11 cellular contexts compared by ENCODE assay signal in the genomic region with DNA sequence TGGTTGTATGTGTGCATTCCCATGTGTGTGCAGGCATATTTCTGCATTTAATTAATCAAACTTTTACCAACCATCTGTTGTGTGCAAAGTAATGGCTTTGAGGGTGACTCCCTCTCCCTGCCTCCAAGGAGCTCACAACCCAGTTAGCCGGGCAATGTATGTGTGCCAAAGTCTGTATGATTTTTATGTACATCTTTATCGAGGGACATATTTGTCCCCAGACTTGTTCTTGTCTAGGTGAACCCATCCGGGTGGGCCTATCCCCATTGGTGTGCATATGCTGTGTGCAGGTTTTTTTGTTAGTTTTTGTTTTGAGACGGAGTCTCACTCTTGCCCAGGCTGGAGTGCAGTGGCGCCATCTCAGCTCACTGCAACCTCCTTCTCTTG. TPM values are rescaled to one million over a fixed set of nuclear protein-coding genes. Genes with fewer than 3 reads are reported as not detected.
DNase-seq lines count a peak whose midpoint lies in the region; ATAC-seq and TF ChIP-seq lines count a peak whose summit lies in the region.
"Had no signal": no experiment of that assay in that cellular context is flagged by ENCODE, and none has a peak within 500 bp of the region (broad histone marks: within the 10 kb centered on the region; RNA-seq: fewer than 3 reads in every experiment).

No MANE protein-coding gene starts in this region.

- POLR2A ChIA-PET in WTC11 (lab: Charles Lee) = interaction anchor here (0.9 kb wide), 1 partner anchor 43 kb away, joined by 3 read pairs; no protein-coding TSS in a partner anchor

- peaks cover 10% of the 10 kb centered on the region for H3K36me3 Mint-ChIP-seq in activated CD8-positive, alpha-beta memory T cell treated with anti-CD3 and anti-CD28 coated beads, Interleukin-2, amount 10 ng/mL, durations not matched to agents 7 days and 5 days
- peaks cover 9% of the 10 kb centered on the region; the same call in 1 of the 2 replicates for H3K36me3 Mint-ChIP-seq in WTC11

- ATAC-seq in activated CD8-positive, alpha-beta memory T cell treated with anti-CD3 and anti-CD28 coated beads, Interleukin-2, amount 10 ng/mL, durations not matched to agents 7 days and 5 days = no peak
- ATAC-seq in WTC11 (no peak), foreskin keratinocyte (no peak), SK-N-SH treated with all-trans-retinoic acid at 6 μM for 48 hours (no peak), HG02870 (IDR thresholded peaks at IDR 0.05; ENCODE audit: unreplicated experiment) (no peak)

- H3K4me1 ChIP-seq in foreskin keratinocyte = peaks cover 18% of the 10 kb centered on the region
- peaks cover 0 to 48% (median 33%) of the 10 kb centered on the region in 4 donors for H3K4me1 ChIP-seq in stomach

- H3K4me3 Mint-ChIP-seq in activated CD8-positive, alpha-beta memory T cell treated with anti-CD3 and anti-CD28 coated beads, Interleukin-2, amount 10 ng/mL, durations not matched to agents 7 days and 5 days = peak overlapping the region; percentile 86
- peak overlapping the region; percentile 29; the same call in 1 of the 2 replicates for H3K4me3 Mint-ChIP-seq in WTC11

- intact Hi-C loops in stomach (cut with DNase I; ENCODE audit: low total_unique reads) = no loop called here

- peak overlapping the region; percentile 84 for H3K27ac Mint-ChIP-seq in activated CD8-positive, alpha-beta memory T cell treated with anti-CD3 and anti-CD28 coated beads, Interleukin-2, amount 10 ng/mL, durations not matched to agents 7 days and 5 days
- peak overlapping the region; percentile 68; the same call in 1 of the 2 replicates for H3K27ac Mint-ChIP-seq in WTC11

- H3K27ac ChIP-seq in foreskin keratinocyte (peak overlapping the region; percentile 93), stomach (peak overlapping the region; percentile 76 to 90 (median 87))

- no peaks in the 10 kb centered on the region for H3K9me3 ChIP-seq in stomach

- TF ChIP-seq CTCF in WTC11 (IDR thresholded peaks at IDR 0.05) = no peak
- no peak for TF ChIP-seq CTCF in foreskin keratinocyte (conservative IDR thresholded peaks at IDR 0.05)
- TF ChIP-seq CTCF in stomach (IDR thresholded peaks at IDR 0.05) = no peak

- TF ChIP-seq POLR2A in stomach (IDR thresholded peaks at IDR 0.05) = no peak

- peak overlapping the region; percentile 43 to 61 (median 52) for H3K4me3 ChIP-seq in stomach

- H3K36me3 ChIP-seq in stomach = peaks cover 0 to 10% (median 4%) of the 10 kb centered on the region in 4 donors

- no peaks in the 10 kb centered on the region for H3K27me3 Mint-ChIP-seq in activated CD8-positive, alpha-beta memory T cell treated with anti-CD3 and anti-CD28 coated beads, Interleukin-2, amount 10 ng/mL, durations not matched to agents 7 days and 5 days
- H3K27me3 Mint-ChIP-seq in WTC11 (ENCODE audit: low read depth) = peaks cover 2% of the 10 kb centered on the region; the same call in 1 of the 2 replicates

- H3K4me1 Mint-ChIP-seq in activated CD8-positive, alpha-beta memory T cell treated with anti-CD3 and anti-CD28 coated beads, Interleukin-2, amount 10 ng/mL, durations not matched to agents 7 days and 5 days = peaks cover 34% of the 10 kb centered on the region
- peaks cover 45% of the 10 kb centered on the region for H3K4me1 Mint-ChIP-seq in WTC11

- H3K27me3 ChIP-seq in foreskin keratinocyte (no peaks in the 10 kb centered on the region), stomach (no peaks in the 10 kb centered on the region)

- WGBS in stomach, 5 donors = 31 to 63% (median 40%) methylated on average over 5 of the region's 5 CpGs

- CTCF ChIA-PET in activated CD8-positive, alpha-beta memory T cell treated with anti-CD3 and anti-CD28 coated beads, Interleukin-2, amount 10 ng/mL, durations not matched to agents 7 days and 5 days (lab: Charles Lee) = interaction anchor here (1.0 to 7.2 kb wide), 8 partner anchors 11 to 48 kb away, joined by 3 to 136 read pairs (median 4); partner anchors contain the start of gene GPR3
- CTCF ChIA-PET in WTC11 (lab: Charles Lee) = interaction anchor here (1.2 to 4.5 kb wide), 5 partner anchors 14 to 53 kb away, joined by 4 to 36 read pairs (median 4); no protein-coding TSS in a partner anchor

- no peaks in the 10 kb centered on the region for H3K9me3 Mint-ChIP-seq in activated CD8-positive, alpha-beta memory T cell treated with anti-CD3 and anti-CD28 coated beads, Interleukin-2, amount 10 ng/mL, durations not matched to agents 7 days and 5 days (ENCODE audit: low read depth)
- no peaks in the 10 kb centered on the region for H3K9me3 Mint-ChIP-seq in WTC11

- TF ChIP-seq EP300 in stomach (IDR thresholded peaks at IDR 0.05) = no peak

- no peak for DNase-seq in activated CD8-positive, alpha-beta memory T cell treated with anti-CD3 and anti-CD28 coated beads, Interleukin-2, amount 10 ng/mL, durations not matched to agents 7 days and 5 days
- no peak for DNase-seq in activated CD8-positive, alpha-beta memory T cell treated with anti-CD3 and anti-CD28 coated beads for 24 hours
- DNase-seq in WTC11 (ENCODE audit: low spot score) = no peak
- peak in 1 of 2 donors; percentile 64 for DNase-seq in foreskin keratinocyte
- DNase-seq in stomach = no peak
- DNase-seq in putamen (ENCODE audit: low spot score) = no peak
- DNase-seq: aorta, NCI-H446 treated with DMSO at 0.1 percent for 48 hours had no signal

TF ChIP-seq in WTC11, 78 proteins besides CTCF, POLR2A, EP300 and RAD21 (continues in another document):
- no peak for TF ChIP-seq FOXP4 (CRISPR knock-in tag; IDR thresholded peaks at IDR 0.05)

TF ChIP-seq in SK-N-SH treated with all-trans-retinoic acid at 6 μM for 48 hours, 23 proteins besides CTCF, POLR2A, EP300 and RAD21 (continues in another document):
- TF ChIP-seq ZC3H10 (CRISPR knock-in tag; IDR thresholded peaks at IDR 0.05) = no peak
- TF ChIP-seq ZFP30 (CRISPR knock-in tag; IDR thresholded peaks at IDR 0.05) = no peak
- TF ChIP-seq ZNF565 (CRISPR knock-in tag; conservative IDR thresholded peaks at IDR 0.05; ENCODE audit: low read depth) = no peak
- no peak for TF ChIP-seq OSR1 (CRISPR knock-in tag; IDR thresholded peaks at IDR 0.05)
- TF ChIP-seq TCF4 (CRISPR knock-in tag; IDR thresholded peaks at IDR 0.05; ENCODE audit: borderline replicate concordance) = no peak
- TF ChIP-seq ZFP3 (CRISPR knock-in tag; IDR thresholded peaks at IDR 0.05) = no peak
- no peak for TF ChIP-seq BACH2 (CRISPR knock-in tag; IDR thresholded peaks at IDR 0.05; ENCODE audit: borderline replicate concordance)
- TF ChIP-seq, protein P1, sequence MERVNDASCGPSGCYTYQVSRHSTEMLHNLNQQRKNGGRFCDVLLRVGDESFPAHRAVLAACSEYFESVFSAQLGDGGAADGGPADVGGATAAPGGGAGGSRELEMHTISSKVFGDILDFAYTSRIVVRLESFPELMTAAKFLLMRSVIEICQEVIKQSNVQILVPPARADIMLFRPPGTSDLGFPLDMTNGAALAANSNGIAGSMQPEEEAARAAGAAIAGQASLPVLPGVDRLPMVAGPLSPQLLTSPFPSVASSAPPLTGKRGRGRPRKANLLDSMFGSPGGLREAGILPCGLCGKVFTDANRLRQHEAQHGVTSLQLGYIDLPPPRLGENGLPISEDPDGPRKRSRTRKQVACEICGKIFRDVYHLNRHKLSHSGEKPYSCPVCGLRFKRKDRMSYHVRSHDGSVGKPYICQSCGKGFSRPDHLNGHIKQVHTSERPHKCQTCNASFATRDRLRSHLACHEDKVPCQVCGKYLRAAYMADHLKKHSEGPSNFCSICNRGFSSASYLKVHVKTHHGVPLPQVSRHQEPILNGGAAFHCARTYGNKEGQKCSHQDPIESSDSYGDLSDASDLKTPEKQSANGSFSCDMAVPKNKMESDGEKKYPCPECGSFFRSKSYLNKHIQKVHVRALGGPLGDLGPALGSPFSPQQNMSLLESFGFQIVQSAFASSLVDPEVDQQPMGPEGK (CRISPR knock-in tag; IDR thresholded peaks at IDR 0.05; ENCODE audit: borderline replicate concordance) = no peak
- no peak for TF ChIP-seq RARB (CRISPR knock-in tag; IDR thresholded peaks at IDR 0.05)

RNA-seq across cellular contexts. Expression of gene SYTL1, which starts 1.8 kb away (rescaled TPM):
- 10 to 100 TPM; 60.7 to 85.3 TPM for total RNA-seq in activated CD8-positive, alpha-beta memory T cell treated with anti-CD3 and anti-CD28 coated beads, Interleukin-2, amount 10 ng/mL, durations not matched to agents 7 days and 5 days
- total RNA-seq in WTC11 (2021) (18.0 to 19.7 TPM (median 18.5 TPM) in 3 replicates), foreskin keratinocyte (42.3 and 49.3 TPM in 2 replicates), stomach (10 to 100 TPM; 15.6 to 65.1 (median 23.2) TPM)
- polyA plus RNA-seq in foreskin keratinocyte (49.6 and 62.4 TPM in 2 replicates), stomach (100 to 1,000 TPM in 2 of 3 donors, 10 to 100 TPM in 1; 78.5 to 222 (median 137) TPM)
- total RNA-seq: frontal cortex had no signal

RNA-seq across cellular contexts. Expression of gene TMEM222, which starts 21.7 kb away (rescaled TPM):
- total RNA-seq in activated CD8-positive, alpha-beta memory T cell treated with anti-CD3 and anti-CD28 coated beads, Interleukin-2, amount 10 ng/mL, durations not matched to agents 7 days and 5 days = 10 to 100 TPM; 31.0 to 44.2 TPM
- 24.9 to 29.8 TPM (median 28.7 TPM) in 3 replicates for total RNA-seq in WTC11 (2021)
- 31.5 and 34.6 TPM in 2 replicates for total RNA-seq in foreskin keratinocyte
- polyA plus RNA-seq in foreskin keratinocyte = 44.0 and 50.2 TPM in 2 replicates
- 10 to 100 TPM in 3 of 5 donors, 1 to 10 TPM in 2; 1.8 to 18.8 (median 16.5) TPM for total RNA-seq in stomach
- 10 to 100 TPM; 28.5 to 39.9 (median 38.6) TPM for polyA plus RNA-seq in stomach

RNA-seq across cellular contexts. Expression of gene MAP3K6, which starts 23.1 kb away (rescaled TPM):
- 10 to 100 TPM in 1 of 2 experiments, 1 to 10 TPM in 1; 7.4 to 10.6 TPM for total RNA-seq in activated CD8-positive, alpha-beta memory T cell treated with anti-CD3 and anti-CD28 coated beads, Interleukin-2, amount 10 ng/mL, durations not matched to agents 7 days and 5 days
- total RNA-seq in WTC11 (2021) (13.3 to 15.0 TPM (median 14.0 TPM) in 3 replicates), foreskin keratinocyte (43.3 and 44.7 TPM in 2 replicates), stomach (10 to 100 TPM; 11.6 to 38.5 (median 25.8) TPM)
- polyA plus RNA-seq in foreskin keratinocyte (41.0 and 44.0 TPM in 2 replicates), stomach (100 to 1,000 TPM in 1 of 3 donors, 10 to 100 TPM in 2; 43.4 to 110 (median 48.0) TPM)

RNA-seq across cellular contexts. Expression of gene FCN3, which starts 31.0 kb away (rescaled TPM):
- total RNA-seq in activated CD8-positive, alpha-beta memory T cell treated with anti-CD3 and anti-CD28 coated beads, Interleukin-2, amount 10 ng/mL, durations not matched to agents 7 days and 5 days = not detected
- 0.98 to 1.6 TPM (median 1.3 TPM) in 3 replicates for total RNA-seq in WTC11 (2021)
- total RNA-seq in foreskin keratinocyte = not detected in 2 replicates
- polyA plus RNA-seq in foreskin keratinocyte = 0.11 and 0.12 TPM in 2 replicates
- 10 to 100 TPM in 1 of 5 donors, 1 to 10 TPM in 1, under 1 TPM in 1, not detected in 2; 0.55 to 15.2 (median 2.8) TPM for total RNA-seq in stomach
- polyA plus RNA-seq in stomach = 10 to 100 TPM in 1 of 3 donors, 1 to 10 TPM in 2; 4.1 to 10.8 (median 5.0) TPM
- total RNA-seq: frontal cortex had no signal

RNA-seq across cellular contexts. Expression of gene CD164L2, which starts 39.5 kb away (rescaled TPM):
- total RNA-seq in activated CD8-positive, alpha-beta memory T cell treated with anti-CD3 and anti-CD28 coated beads, Interleukin-2, amount 10 ng/mL, durations not matched to agents 7 days and 5 days = not detected
- 3.0 to 5.5 TPM (median 4.3 TPM) in 3 replicates for total RNA-seq in WTC11 (2021)
- 1.7 and 2.7 TPM in 2 replicates for total RNA-seq in foreskin keratinocyte
- 3.2 and 4.5 TPM in 2 replicates for polyA plus RNA-seq in foreskin keratinocyte
- not detected for total RNA-seq in stomach
- polyA plus RNA-seq in stomach = 1 to 10 TPM in 2 of 3 donors, not detected in 1; 1.5 to 8.7 TPM
- total RNA-seq: aorta, frontal cortex had no signal
- polyA plus RNA-seq: aorta had no signal
